In genomic region chr9:135410421-135410820, GRCh38 we compare ENCODE assay signal across 24 cellular contexts.
DNase-seq lines count a peak whose midpoint lies in the region; ATAC-seq, FAIRE-seq and TF ChIP-seq lines count a peak whose summit lies in the region.
"Had no signal": no experiment of that assay in that cellular context is flagged by ENCODE, and none has a peak within 500 bp of the region (broad histone marks: within the 10 kb centered on the region; RNA-seq: fewer than 3 reads in every experiment).

No MANE protein-coding gene starts in this region.

- no peaks in the 10 kb centered on the region for H3K79me2 ChIP-seq in SK-N-SH (ENCODE audit: insufficient read depth)

- H3K4me2 ChIP-seq in SK-N-SH = no peak overlapping the region
- no peak overlapping the region for H3K4me2 ChIP-seq in neuronal stem cell (ENCODE audit: insufficient read depth, low read length, poor library complexity, severe bottlenecking)
- H3K4me2 ChIP-seq: A549; BLaER1 treated with 17β-estradiol and CSF1 and Interleukin-3, amounts not matched to agents 10 nM and 100 nM; GM23338 had no signal

- no peak overlapping the region for H4K8ac ChIP-seq in neuronal stem cell (ENCODE audit: low read depth, low read length)

- H3K23ac ChIP-seq in neuronal stem cell (ENCODE audit: low read depth, low read length, poor library complexity) = no peak overlapping the region

- DNase-seq in SK-N-SH (peak; percentile 7), 8988T (peak; percentile 7), chondrocyte (ENCODE audit: low spot score) (peak; percentile 59), neuronal stem cell (ENCODE audit: low spot score) (no peak), dedifferentiated amniotic fluid mesenchymal stem cell (ENCODE audit: extremely low spot score) (no peak), EL (no peak), frontal cortex (ENCODE audit: low spot score in 2 of 2) (no peak)
- DNase-seq: ACHN; AML-193; BE2C; CD4-positive, alpha-beta T cell; CD8-positive, alpha-beta memory T cell; DMS53; DMS79 treated with DMSO at 0.1 percent for 48 hours; HFFc6 had no signal

- no peak for TF ChIP-seq EP300 in SK-N-SH (IDR thresholded peaks at IDR 0.05; ENCODE audit: borderline replicate concordance in 1 of 2, low read depth in 1 of 2, low read length in 1 of 2)

- H4K91ac ChIP-seq in neuronal stem cell (ENCODE audit: low read depth, low read length, poor library complexity) = no peak overlapping the region

- H2AFZ ChIP-seq in SK-N-SH (ENCODE audit: low read depth) = no peak overlapping the region
- H2AFZ ChIP-seq in neuronal stem cell (ENCODE audit: low read length) = no peak overlapping the region
- H2AFZ ChIP-seq: GM23338 had no signal

- no peak overlapping the region for H2BK12ac ChIP-seq in neuronal stem cell (ENCODE audit: low read length)

- no peaks in the 10 kb centered on the region for H3K79me1 ChIP-seq in neuronal stem cell (ENCODE audit: low read depth, low read length)

- peak overlapping the region; percentile 37 for H2AK5ac ChIP-seq in neuronal stem cell (ENCODE audit: low read depth, low read length)

- H3K4ac ChIP-seq in neuronal stem cell (ENCODE audit: low read length) = no peak overlapping the region

- no peaks in the 10 kb centered on the region; a peak in 1 of 4 replicates for H3K4me1 ChIP-seq in SK-N-SH (ENCODE audit: control insufficient read depth in 1 of 2, insufficient read depth in 2 of 2, low read depth in 1 of 2, low read length in 1 of 2)
- no peaks in the 10 kb centered on the region for H3K4me1 ChIP-seq in neuronal stem cell (ENCODE audit: control insufficient read depth in 2 of 2, insufficient read depth in 1 of 2, low read depth in 1 of 2, low read length in 2 of 2)
- H3K4me1 ChIP-seq: A549; BE2C; BLaER1 treated with 17β-estradiol and CSF1 and Interleukin-3, amounts not matched to agents 10 nM and 100 nM; HAP-1 had no signal

- WGBS in SK-N-SH (ENCODE audit: low lambda C conversion rate) = 41% methylated on average over 4 of the region's 7 CpGs
- WGBS in neuronal stem cell (ENCODE audit: extremely low coverage in 2 of 2, insufficient read length in 2 of 2, insufficient replicate concordance in 1 of 2), 2 donors = no CpG with 5 or more reads among the region's 7 CpGs

- no peak overlapping the region for H2BK5ac ChIP-seq in neuronal stem cell (ENCODE audit: low read length)

- no peaks in the 10 kb centered on the region for H3F3A ChIP-seq in SK-N-SH (replicated peaks; ENCODE audit: insufficient read depth)

- H3K9me3 Mint-ChIP-seq in chondrocyte (ENCODE audit: low read depth) = no peaks in the 10 kb centered on the region
- H3K9me3 Mint-ChIP-seq: CD4-positive, alpha-beta T cell; CD8-positive, alpha-beta memory T cell had no signal

- no peaks in the 10 kb centered on the region for H3K36me3 Mint-ChIP-seq in chondrocyte (ENCODE audit: low read depth)
- H3K36me3 Mint-ChIP-seq: CD14-positive monocyte; CD8-positive, alpha-beta memory T cell had no signal

- H3K18ac ChIP-seq in neuronal stem cell (ENCODE audit: low read length) = no peak overlapping the region

- H4K20me1 ChIP-seq in SK-N-SH (ENCODE audit: insufficient read depth) = no peaks in the 10 kb centered on the region

- TF ChIP-seq CTCF in SK-N-SH (IDR thresholded peaks at IDR 0.05) (no peak), chondrocyte (IDR thresholded peaks at IDR 0.05) (no peak)

- TF ChIP-seq RAD21 in SK-N-SH (IDR thresholded peaks at IDR 0.05; ENCODE audit: low read length) = no peak

- H2BK15ac ChIP-seq in neuronal stem cell (ENCODE audit: low read length) = no peak overlapping the region

- no peak overlapping the region for H3K4me3 Mint-ChIP-seq in chondrocyte (ENCODE audit: unreplicated experiment)
- H3K4me3 Mint-ChIP-seq: CD14-positive monocyte; CD4-positive, alpha-beta T cell; CD8-positive, alpha-beta memory T cell; GM23338; HFFc6 had no signal

- no peak overlapping the region for H2BK120ac ChIP-seq in neuronal stem cell (ENCODE audit: low read depth, low read length)

- H3K4me1 Mint-ChIP-seq in chondrocyte (ENCODE audit: low read depth) = no peaks in the 10 kb centered on the region
- H3K4me1 Mint-ChIP-seq: CD14-positive monocyte; CD8-positive, alpha-beta memory T cell; GM23338 had no signal

- H3K9me2 ChIP-seq in SK-N-SH = no peaks in the 10 kb centered on the region

- H3K4me3 ChIP-seq in SK-N-SH (ENCODE audit: low read depth in 2 of 2, low read length in 1 of 2) = no peak overlapping the region
- no peak overlapping the region for H3K4me3 ChIP-seq in neuronal stem cell (ENCODE audit: low read length in 2 of 2)
- H3K4me3 ChIP-seq: A549; BLaER1 treated with 17β-estradiol and CSF1 and Interleukin-3, amounts not matched to agents 10 nM and 100 nM; GM23338; HAP-1 had no signal

- H3K14ac ChIP-seq in neuronal stem cell (ENCODE audit: low read length) = peak overlapping the region; percentile 56

- FAIRE-seq in frontal cortex (lab: Jason Lieb, UNC) = no peak
- FAIRE-seq: A549, G401.6, GM12892 had no signal

- H3K9ac ChIP-seq in SK-N-SH = no peak overlapping the region
- no peak overlapping the region for H3K9ac ChIP-seq in neuronal stem cell (ENCODE audit: low read depth, low read length, poor library complexity)
- H3K9ac ChIP-seq: BLaER1 treated with 17β-estradiol and CSF1 and Interleukin-3, amounts not matched to agents 10 nM and 100 nM had no signal

- no peak overlapping the region for H3K27ac Mint-ChIP-seq in chondrocyte (ENCODE audit: unreplicated experiment)
- H3K27ac Mint-ChIP-seq: CD4-positive, alpha-beta T cell; CD8-positive, alpha-beta memory T cell; HFFc6 had no signal

- H3K27me3 Mint-ChIP-seq in chondrocyte (ENCODE audit: low read depth) = peaks cover 23% of the 10 kb centered on the region

- no peaks in the 10 kb centered on the region for H3K27me3 ChIP-seq in SK-N-SH (ENCODE audit: insufficient read depth)
- H3K27me3 ChIP-seq in neuronal stem cell (ENCODE audit: control insufficient read depth in 3 of 3, insufficient read depth in 3 of 3, low read depth in 1 of 3, low read length in 3 of 3) = peaks cover 0 to 13% (median 0%) of the 10 kb centered on the region in 3 experiments
- H3K27me3 ChIP-seq: BE2C had no signal

- H3K36me3 ChIP-seq in SK-N-SH (replicated peaks in 1 of 2; ENCODE audit: control insufficient read depth in 1 of 2, insufficient read depth in 2 of 2, low read length in 1 of 2) = no peaks in the 10 kb centered on the region
- no peaks in the 10 kb centered on the region for H3K36me3 ChIP-seq in neuronal stem cell (replicated peaks in 1 of 2; ENCODE audit: control insufficient read depth in 2 of 2, insufficient read depth in 2 of 2, low read length in 2 of 2)
- H3K36me3 ChIP-seq: BE2C; BLaER1 treated with 17β-estradiol and CSF1 and Interleukin-3, amounts not matched to agents 10 nM and 100 nM; HAP-1 had no signal

- POLR2A ChIA-PET in SK-N-SH (lab: Yijun Ruan, JAX) = interaction anchor here (0.7 kb wide), 1 partner anchor 12 kb away, joined by 3 read pairs; no protein-coding TSS in a partner anchor

- CTCF ChIA-PET in SK-N-SH (lab: Yijun Ruan, JAX) = interaction anchor here (0.6 to 11.2 kb wide), 8 partner anchors 9 to 631 kb away, joined by 3 to 290 read pairs (median 35); partner anchors contain the start of gene OLFM1

- H3K27ac ChIP-seq in SK-N-SH (ENCODE audit: low read depth in 2 of 2, low read length in 1 of 2) = no peak overlapping the region
- no peak overlapping the region for H3K27ac ChIP-seq in neuronal stem cell (replicated peaks; ENCODE audit: low read length)
- H3K27ac ChIP-seq: 22Rv1; A549; BLaER1 treated with 17β-estradiol and CSF1 and Interleukin-3, amounts not matched to agents 10 nM and 100 nM had no signal

- no peak for ATAC-seq in SK-N-SH treated with all-trans-retinoic acid at 6 μM for 48 hours
- ATAC-seq: A549 had no signal

- no peaks in the 10 kb centered on the region for H3K9me3 ChIP-seq in SK-N-SH
- peaks cover 0 to 3% of the 10 kb centered on the region in 2 donors for H3K9me3 ChIP-seq in neuronal stem cell (replicated peaks in 1 of 2; ENCODE audit: control insufficient read depth in 2 of 2, insufficient read depth in 1 of 2, low read depth in 1 of 2, low read length in 2 of 2)
- H3K9me3 ChIP-seq: BE2C, HAP-1 had no signal

TF ChIP-seq in SK-N-SH, 30 proteins besides CTCF, POLR2A, EP300 and RAD21:
- no peak for TF ChIP-seq RXRA (IDR thresholded peaks at IDR 0.05; ENCODE audit: borderline replicate concordance, low read depth)

TF ChIP-seq in SK-N-SH treated with all-trans-retinoic acid at 6 μM for 48 hours, 23 proteins besides CTCF, POLR2A, EP300 and RAD21:
- no peak for TF ChIP-seq ARNTL (CRISPR knock-in tag; IDR thresholded peaks at IDR 0.05; ENCODE audit: borderline replicate concordance, low read depth)
- TF ChIP-seq OSR1 (CRISPR knock-in tag; IDR thresholded peaks at IDR 0.05) = no peak
- TF ChIP-seq ZNF565 (CRISPR knock-in tag; conservative IDR thresholded peaks at IDR 0.05; ENCODE audit: low read depth) = no peak
- no peak for TF ChIP-seq TCF4 (CRISPR knock-in tag; IDR thresholded peaks at IDR 0.05; ENCODE audit: borderline replicate concordance)
- no peak for TF ChIP-seq ZFP3 (CRISPR knock-in tag; IDR thresholded peaks at IDR 0.05)
- TF ChIP-seq ZNF70 (CRISPR knock-in tag; IDR thresholded peaks at IDR 0.05) = no peak
- TF ChIP-seq CSDC2 (CRISPR knock-in tag; IDR thresholded peaks at IDR 0.05) = no peak
- TF ChIP-seq ESRRG (CRISPR knock-in tag; IDR thresholded peaks at IDR 0.05) = no peak
- no peak for TF ChIP-seq PATZ1 (CRISPR knock-in tag; IDR thresholded peaks at IDR 0.05; ENCODE audit: borderline replicate concordance)
- TF ChIP-seq PPARA (CRISPR knock-in tag; IDR thresholded peaks at IDR 0.05; ENCODE audit: borderline replicate concordance) = no peak

Comparison
In these comparisons a context has a peak if more than half of its experiments do, and no peak if none do; other contexts are left out.
1. DNase-seq: peak in SK-N-SH (single experiment), 8988T (single experiment) and chondrocyte (single experiment); none in neuronal stem cell (single experiment), dedifferentiated amniotic fluid mesenchymal stem cell (single experiment), EL (single experiment) and frontal cortex (0 of 2).